In genomic region chr17:16419074-16419928, GRCh38 we compare ENCODE assay signal across 2 cellular contexts.
TF ChIP-seq lines count a peak whose summit lies in the region.

No MANE protein-coding gene starts in this region.

TF ChIP-seq in GM12891, 5 proteins besides CTCF, POLR2A, EP300 and RAD21 (continued from another document):
- 0 out of 2 replicates have a peak, but pooled peaks have one; percentile 37 for TF ChIP-seq POLR2AphosphoS5 (IDR thresholded peaks at IDR 0.05; ENCODE audit: low read depth, low read length)

TF ChIP-seq in GM12878, 131 proteins besides CTCF, POLR2A, EP300 and RAD21 (continued from another document and continues in another):
- TF ChIP-seq ATF2 (IDR thresholded peaks at IDR 0.05; ENCODE audit: low read length): peak; percentile 86
- TF ChIP-seq TCF7 (IDR thresholded peaks at IDR 0.05; ENCODE audit: borderline replicate concordance): peak; percentile 21
- peak; percentile 65 for TF ChIP-seq MEF2B (IDR thresholded peaks at IDR 0.05; ENCODE audit: partially characterized antibody, poor library complexity, severe bottlenecking)
- TF ChIP-seq SKIL (IDR thresholded peaks at IDR 0.05; ENCODE audit: low read depth, poor library complexity, severe bottlenecking): peak; percentile 60
- TF ChIP-seq POU2F2 (IDR thresholded peaks at IDR 0.05; ENCODE audit: borderline replicate concordance, low read depth, low read length): no peak
- 0 out of 2 replicates have a peak, but pooled peaks have one; percentile 37 for TF ChIP-seq ZNF207 (IDR thresholded peaks at IDR 0.05; ENCODE audit: borderline replicate concordance)
- 0 out of 2 replicates have a peak, but pooled peaks have one; percentile 33 for TF ChIP-seq RELB (IDR thresholded peaks at IDR 0.05; ENCODE audit: low read depth)
- TF ChIP-seq CREB1 (IDR thresholded peaks at IDR 0.05; ENCODE audit: low read depth): 0 out of 2 replicates have a peak, but pooled peaks have one; percentile 27
- 0 out of 2 replicates have a peak, but pooled peaks have one; percentile 20 for TF ChIP-seq ZBED1 (IDR thresholded peaks at IDR 0.05; ENCODE audit: borderline replicate concordance)
- peak; percentile 16 for TF ChIP-seq SMAD1 (IDR thresholded peaks at IDR 0.05; ENCODE audit: low read depth, partially characterized antibody)
- peak; percentile 54 for TF ChIP-seq EED (IDR thresholded peaks at IDR 0.05; ENCODE audit: low read depth)
- TF ChIP-seq IKZF2 (IDR thresholded peaks at IDR 0.05): peak; percentile 57 to 67; a peak in 3 of 4 replicates
- 0 out of 2 replicates have a peak, but pooled peaks have one; percentile 3 for TF ChIP-seq ZBTB40 (IDR thresholded peaks at IDR 0.05; ENCODE audit: borderline replicate concordance)
- no peak for TF ChIP-seq HDAC2 (IDR thresholded peaks at IDR 0.05)
- no peak for TF ChIP-seq GABPA (IDR thresholded peaks at IDR 0.05; ENCODE audit: low read depth)
- no peak for TF ChIP-seq WRNIP1 (IDR thresholded peaks at IDR 0.05; ENCODE audit: borderline replicate concordance, low read depth, low read length)
- no peak for TF ChIP-seq ELK1 (IDR thresholded peaks at IDR 0.05; ENCODE audit: low read depth, low read length)
- TF ChIP-seq MLLT1 (IDR thresholded peaks at IDR 0.05): peak; percentile 67; the same call in 1 of the 2 replicates
- no peak for TF ChIP-seq ZNF24 (IDR thresholded peaks at IDR 0.05)
- no peak for TF ChIP-seq E2F8 (IDR thresholded peaks at IDR 0.05; ENCODE audit: low read depth, partially characterized antibody)
- TF ChIP-seq JUNB (IDR thresholded peaks at IDR 0.05): peak; percentile 88
- peak; percentile 37; the same call in 1 of the 2 replicates for TF ChIP-seq RUNX3 (IDR thresholded peaks at IDR 0.05; ENCODE audit: low read length)
- TF ChIP-seq NFIC (IDR thresholded peaks at IDR 0.05; ENCODE audit: low read depth, low read length): peak; percentile 55; the same call in 1 of the 2 replicates
- TF ChIP-seq CUX1 (IDR thresholded peaks at IDR 0.05; ENCODE audit: insufficient replicate concordance, low read depth, low read length): peak; percentile 36
- 0 out of 2 replicates have a peak, but pooled peaks have one; percentile 54 for TF ChIP-seq ATF7 (IDR thresholded peaks at IDR 0.05; ENCODE audit: low read depth)
- peak; percentile 8 for TF ChIP-seq RELA (IDR thresholded peaks at IDR 0.05; ENCODE audit: borderline replicate concordance, partially characterized antibody)
- TF ChIP-seq PML (IDR thresholded peaks at IDR 0.05; ENCODE audit: low read length): 0 out of 2 replicates have a peak, but pooled peaks have one; percentile 45
- TF ChIP-seq BCL3 (IDR thresholded peaks at IDR 0.05; ENCODE audit: borderline replicate concordance, insufficient read depth, low read depth, low read length, poor library complexity, severe bottlenecking): peak; percentile 58
- no peak for TF ChIP-seq CBX5 (IDR thresholded peaks at IDR 0.05; ENCODE audit: low read depth)
- TF ChIP-seq IKZF1 (conservative IDR thresholded peaks at IDR 0.05): peak; percentile 20
- peak; percentile 53; the same call in 1 of the 2 replicates for TF ChIP-seq SPI1 (IDR thresholded peaks at IDR 0.05; ENCODE audit: borderline replicate concordance, insufficient read depth, low read depth, low read length)
- peak; percentile 82 for TF ChIP-seq IRF4 (IDR thresholded peaks at IDR 0.05; ENCODE audit: low read depth, low read length)
- 0 out of 2 replicates have a peak, but pooled peaks have one; percentile 2 for TF ChIP-seq CBFB (IDR thresholded peaks at IDR 0.05; ENCODE audit: low read depth)
